18 cellular contexts compared by ENCODE assay signal in genomic region chr18:59460060-59460395, GRCh38.
DNase-seq lines count a peak whose midpoint lies in the region; ATAC-seq, FAIRE-seq and TF ChIP-seq lines count a peak whose summit lies in the region.
"Had no signal": no experiment of that assay in that cellular context is flagged by ENCODE, and none has a peak within 500 bp of the region (broad histone marks: within the 10 kb centered on the region; RNA-seq: fewer than 3 reads in every experiment).

No MANE protein-coding gene starts in this region.

- peak in 3 of 4 donors; percentile 31 to 55 (median 47) for ATAC-seq in right lobe of liver
- no peak for ATAC-seq in HG03097 (IDR thresholded peaks at IDR 0.05; ENCODE audit: low FRiP score, unreplicated experiment)
- ATAC-seq in HG03342 (IDR thresholded peaks at IDR 0.05; ENCODE audit: unreplicated experiment) = no peak
- ATAC-seq: left colon; stimulated activated naive CD8-positive, alpha-beta T cell treated with anti-CD3 and anti-CD28 coated beads, Interleukin-15, Interleukin-2, amounts not matched to agents 100 U/mL and 50 U/mL, for 24 hours had no signal

- TF ChIP-seq CTCF in cardiac muscle cell (IDR thresholded peaks at IDR 0.05; ENCODE audit: low read depth, low read length) = no peak
- no peak for TF ChIP-seq CTCF in left ventricle myocardium inferior (IDR thresholded peaks at IDR 0.05; ENCODE audit: borderline replicate concordance)
- TF ChIP-seq CTCF in right lobe of liver (IDR thresholded peaks at IDR 0.05) = no peak

- H3K36me3 ChIP-seq in cardiac muscle cell = no peaks in the 10 kb centered on the region
- no peaks in the 10 kb centered on the region for H3K36me3 ChIP-seq in left ventricle myocardium inferior
- H3K36me3 ChIP-seq in right lobe of liver = no peaks in the 10 kb centered on the region
- no peaks in the 10 kb centered on the region for H3K36me3 ChIP-seq in Karpas-422 (ENCODE audit: insufficient read depth, low read length)
- H3K36me3 ChIP-seq: SJSA1 had no signal

- no peak overlapping the region for H3K4me2 ChIP-seq in Karpas-422 (ENCODE audit: low read depth, low read length, poor library complexity, severe bottlenecking)
- H3K4me2 ChIP-seq: KMS-11 had no signal

- H3K9ac ChIP-seq in Karpas-422 (ENCODE audit: low read length) = no peak overlapping the region
- H3K9ac ChIP-seq: KMS-11 had no signal

- intact Hi-C loops in left ventricle myocardium inferior (cut with micrococcal nuclease) (no loop called here), right lobe of liver (cut with DNase I) (no loop called here)

- no peaks in the 10 kb centered on the region for H4K20me1 ChIP-seq in Karpas-422 (ENCODE audit: insufficient read depth, low read depth, low read length)

- H3K9me3 ChIP-seq in cardiac muscle cell (ENCODE audit: low read depth) (no peaks in the 10 kb centered on the region), left ventricle myocardium inferior (replicated peaks) (no peaks in the 10 kb centered on the region), right lobe of liver (no peaks in the 10 kb centered on the region), Karpas-422 (ENCODE audit: low read length) (no peaks in the 10 kb centered on the region)
- H3K9me3 ChIP-seq: body of pancreas, psoas muscle, SJSA1 had no signal

- H2AFZ ChIP-seq in Karpas-422 (ENCODE audit: low read length) = no peak overlapping the region

- WGBS in right lobe of liver (ENCODE audit: insufficient coverage, low coverage, low lambda C conversion rate, missing lambda C conversion rate) = 33% methylated on average over 1 of the region's 1 CpG

- in situ Hi-C loops in KBM-7 (cut with MboI; ENCODE audit: low pct_unique_long_range_greater_than_20kb, low sequenced_read_pairs) = no loop called here

- no peaks in the 10 kb centered on the region for H3K79me2 ChIP-seq in Karpas-422 (ENCODE audit: low read length)

- TF ChIP-seq POLR2A in right lobe of liver (IDR thresholded peaks at IDR 0.05) = no peak

- H3K4me3 ChIP-seq in cardiac muscle cell = no peak overlapping the region
- no peak overlapping the region for H3K4me3 ChIP-seq in left ventricle myocardium inferior
- H3K4me3 ChIP-seq in right lobe of liver = no peak overlapping the region
- H3K4me3 ChIP-seq in Karpas-422 (ENCODE audit: low read length) = no peak overlapping the region
- H3K4me3 ChIP-seq: body of pancreas, psoas muscle, SJSA1 had no signal

- H3K9me2 ChIP-seq in Karpas-422 (replicated peaks; ENCODE audit: insufficient read depth, low read length) = no peaks in the 10 kb centered on the region

- peaks cover 21% of the 10 kb centered on the region for H3K4me1 ChIP-seq in cardiac muscle cell (ENCODE audit: low read depth)
- peaks cover 17% of the 10 kb centered on the region for H3K4me1 ChIP-seq in left ventricle myocardium inferior
- H3K4me1 ChIP-seq in right lobe of liver = peaks cover 0 to 10% (median 9%) of the 10 kb centered on the region in 4 donors
- peaks cover 2% of the 10 kb centered on the region; the same call in 1 of the 2 replicates for H3K4me1 ChIP-seq in Karpas-422 (ENCODE audit: low read length)
- H3K4me1 ChIP-seq: psoas muscle had no signal

- DNase-seq in cardiac muscle cell (ENCODE audit: low read depth in 1 of 2, low spot score in 1 of 2) (peak; percentile 41 to 50), left ventricle myocardium inferior (no peak), right lobe of liver (no peak), KBM-7 (no peak), Karpas-422 (no peak)
- DNase-seq: activated CD4-positive, alpha-beta T cell treated with anti-CD3 and anti-CD28 coated beads, Interleukin-2, amount 10 ng/mL, durations not matched to agents 24 days and 14 days; activated naive CD4-positive, alpha-beta T cell treated with anti-CD3 and anti-CD28 coated beads, Interleukin-2, amount 10 ng/mL, durations not matched to agents 7 days and 5 days; body of pancreas; left colon; psoas muscle; stimulated activated naive CD8-positive, alpha-beta T cell treated with anti-CD3 and anti-CD28 coated beads, Interleukin-15, Interleukin-2, amounts not matched to agents 100 U/mL and 50 U/mL, for 24 hours; T1000 had no signal

- peak; percentile 65 for FAIRE-seq in endometrium (lab: Jason Lieb, UNC)
- FAIRE-seq: urothelium cell line had no signal

- no peaks in the 10 kb centered on the region for H3K27me3 ChIP-seq in cardiac muscle cell
- H3K27me3 ChIP-seq in left ventricle myocardium inferior (ENCODE audit: low read depth) = no peaks in the 10 kb centered on the region
- no peaks in the 10 kb centered on the region for H3K27me3 ChIP-seq in right lobe of liver
- no peaks in the 10 kb centered on the region for H3K27me3 ChIP-seq in Karpas-422 (ENCODE audit: low read length)
- H3K27me3 ChIP-seq: body of pancreas, SJSA1 had no signal

- no peak overlapping the region for H3K27ac ChIP-seq in cardiac muscle cell
- no peak overlapping the region for H3K27ac ChIP-seq in left ventricle myocardium inferior (replicated peaks)
- no peak overlapping the region for H3K27ac ChIP-seq in right lobe of liver
- H3K27ac ChIP-seq in Karpas-422 (ENCODE audit: low read length) = no peak overlapping the region
- H3K27ac ChIP-seq: body of pancreas, KMS-11, psoas muscle, SJSA1 had no signal

Comparison
In these comparisons a context has a peak if more than half of its experiments do, and no peak if none do; other contexts are left out.
1. DNase-seq: peak in cardiac muscle cell (2 of 2); none in left ventricle myocardium inferior (single experiment), right lobe of liver (0 of 3), KBM-7 (single experiment) and Karpas-422 (single experiment).
2. ATAC-seq: peak in right lobe of liver (3 of 4); none in HG03097 (single experiment) and HG03342 (single experiment).